14 cellular contexts compared by ENCODE assay signal in the genomic region with DNA sequence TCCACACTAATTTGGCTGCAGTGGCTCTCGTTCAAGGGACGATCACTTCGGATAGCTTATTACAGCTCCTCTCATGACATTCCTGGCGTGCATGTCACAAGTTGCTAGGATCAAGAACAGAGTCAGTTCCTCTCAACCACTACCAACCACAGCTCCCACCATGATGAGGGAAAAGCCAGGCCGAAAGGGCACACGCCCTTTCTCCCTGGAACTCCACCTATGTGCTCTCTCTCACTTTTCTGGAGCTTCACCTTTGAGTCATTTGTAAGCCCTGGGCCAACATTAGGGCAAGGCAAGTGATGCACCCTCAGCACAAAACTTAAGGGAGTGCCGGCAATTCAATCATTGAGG. TPM values are rescaled to one million over a fixed set of nuclear protein-coding genes. Genes with fewer than 3 reads are reported as not detected.
DNase-seq lines count a peak whose midpoint lies in the region; ATAC-seq and TF ChIP-seq lines count a peak whose summit lies in the region.
"Had no signal": no experiment of that assay in that cellular context is flagged by ENCODE, and none has a peak within 500 bp of the region (broad histone marks: within the 10 kb centered on the region; RNA-seq: fewer than 3 reads in every experiment).

No MANE protein-coding gene starts in this region.

- TF ChIP-seq CTCF in hepatocyte (IDR thresholded peaks at IDR 0.05; ENCODE audit: poor library complexity) = no peak

- peaks cover 8% of the 10 kb centered on the region for H3K4me1 Mint-ChIP-seq in activated naive CD4-positive, alpha-beta T cell treated with anti-CD3 and anti-CD28 coated beads for 36 hours (ENCODE audit: low read depth)
- peaks cover 12 to 16% of the 10 kb centered on the region in 2 donors for H3K4me1 Mint-ChIP-seq in immature natural killer cell
- peaks cover 28% of the 10 kb centered on the region for H3K4me1 Mint-ChIP-seq in stimulated activated effector memory CD8-positive, alpha-beta T cell treated with anti-CD3 and anti-CD28 coated beads, Interleukin-12 subunit alpha, Interleukin-12 subunit beta, amount 100 ng/mL, for 72 hours

- H3K27ac ChIP-seq in hepatocyte = no peak overlapping the region

- no peaks in the 10 kb centered on the region for H3K79me2 ChIP-seq in hepatocyte

- no peak overlapping the region for H2AFZ ChIP-seq in hepatocyte

- WGBS in hepatocyte (ENCODE audit: low lambda C conversion rate, missing lambda C conversion rate) = 84% methylated on average over 7 of the region's 7 CpGs

- intact Hi-C loops in activated naive CD4-positive, alpha-beta T cell treated with anti-CD3 and anti-CD28 coated beads for 36 hours (cut with micrococcal nuclease) = no loop called here

- no peaks in the 10 kb centered on the region for H4K20me1 ChIP-seq in hepatocyte (ENCODE audit: insufficient read depth, poor library complexity, severe bottlenecking)

- H3K4me2 ChIP-seq in hepatocyte = no peak overlapping the region

- H3K9me2 ChIP-seq in hepatocyte (replicated peaks; ENCODE audit: insufficient read depth) = no peaks in the 10 kb centered on the region

- H3K36me3 Mint-ChIP-seq in activated naive CD4-positive, alpha-beta T cell treated with anti-CD3 and anti-CD28 coated beads for 36 hours (ENCODE audit: low read depth) = no peaks in the 10 kb centered on the region
- no peaks in the 10 kb centered on the region for H3K36me3 Mint-ChIP-seq in immature natural killer cell
- H3K36me3 Mint-ChIP-seq in stimulated activated effector memory CD8-positive, alpha-beta T cell treated with anti-CD3 and anti-CD28 coated beads, Interleukin-12 subunit alpha, Interleukin-12 subunit beta, amount 100 ng/mL, for 72 hours = no peaks in the 10 kb centered on the region

- peak overlapping the region; percentile 1 for H3K4me3 Mint-ChIP-seq in activated naive CD4-positive, alpha-beta T cell treated with anti-CD3 and anti-CD28 coated beads for 36 hours
- H3K4me3 Mint-ChIP-seq in immature natural killer cell = peak overlapping the region in 3 of 5 donors; percentile 81 to 90 (median 84)
- H3K4me3 Mint-ChIP-seq in stimulated activated effector memory CD8-positive, alpha-beta T cell treated with anti-CD3 and anti-CD28 coated beads, Interleukin-12 subunit alpha, Interleukin-12 subunit beta, amount 100 ng/mL, for 72 hours = peak overlapping the region; percentile 70

- no peak for ATAC-seq in stimulated activated effector memory CD8-positive, alpha-beta T cell treated with anti-CD3 and anti-CD28 coated beads, Interleukin-12 subunit alpha, Interleukin-12 subunit beta, amount 100 ng/mL, for 72 hours
- ATAC-seq in GM21529 (IDR thresholded peaks at IDR 0.05; ENCODE audit: unreplicated experiment) = no peak
- ATAC-seq: heart right ventricle had no signal

- no peaks in the 10 kb centered on the region for H3K9me3 Mint-ChIP-seq in activated naive CD4-positive, alpha-beta T cell treated with anti-CD3 and anti-CD28 coated beads for 36 hours
- H3K9me3 Mint-ChIP-seq in immature natural killer cell = no peaks in the 10 kb centered on the region
- no peaks in the 10 kb centered on the region for H3K9me3 Mint-ChIP-seq in stimulated activated effector memory CD8-positive, alpha-beta T cell treated with anti-CD3 and anti-CD28 coated beads, Interleukin-12 subunit alpha, Interleukin-12 subunit beta, amount 100 ng/mL, for 72 hours

- no peaks in the 10 kb centered on the region for H3K27me3 ChIP-seq in hepatocyte
- H3K27me3 ChIP-seq: heart right ventricle had no signal

- in situ Hi-C loops in ACHN (cut with HindIII; ENCODE audit: low pct_ligation_motif_present, low pct_unique_long_range_greater_than_20kb, low sequenced_read_pairs) = no loop called here

- no peak overlapping the region for H3K4me3 ChIP-seq in hepatocyte
- H3K4me3 ChIP-seq: heart right ventricle had no signal

- no peaks in the 10 kb centered on the region for H3K36me3 ChIP-seq in hepatocyte (replicated peaks; ENCODE audit: insufficient read depth, low read depth)

- no peaks in the 10 kb centered on the region for H3K9me3 ChIP-seq in hepatocyte (ENCODE audit: low read depth)
- H3K9me3 ChIP-seq: heart right ventricle had no signal

- CTCF ChIA-PET in activated naive CD4-positive, alpha-beta T cell treated with anti-CD3 and anti-CD28 coated beads for 36 hours (lab: Charles Lee) = interaction anchor here (0.7 to 4.0 kb wide), 4 partner anchors 22 to 142 kb away, joined by 3 to 18 read pairs (median 4); no protein-coding TSS in a partner anchor

- peaks cover 4% of the 10 kb centered on the region for H3K4me1 ChIP-seq in hepatocyte (ENCODE audit: insufficient read depth)

- no peak for DNase-seq in activated naive CD4-positive, alpha-beta T cell treated with anti-CD3 and anti-CD28 coated beads for 36 hours
- DNase-seq in activated naive CD4-positive, alpha-beta T cell (lab: John Stamatoyannopoulos, UW) = no peak
- DNase-seq in M059J (ENCODE audit: low read depth) = peak; percentile 41
- no peak for DNase-seq in immature natural killer cell
- DNase-seq in stimulated activated effector memory CD8-positive, alpha-beta T cell treated with anti-CD3 and anti-CD28 coated beads, Interleukin-12 subunit alpha, Interleukin-12 subunit beta, amount 100 ng/mL, for 72 hours (ENCODE audit: low spot score in 2 of 2) = no peak
- DNase-seq in ACHN = no peak
- DNase-seq in hepatocyte (ENCODE audit: low spot score) = no peak
- DNase-seq: activated T-cell treated with anti-CD3 and anti-CD28 coated beads, Interleukin-2, amount 50 U/mL, for 48 hours; heart right ventricle; NCI-H1436; occipital lobe; SHP77 treated with DMSO at 0.1 percent for 48 hours; stimulated activated CD4-positive, alpha-beta T cell treated with anti-CD3 and anti-CD28 coated beads, Interleukin-15, amount 100 ng/mL, for 24 hours had no signal

- H3K27me3 Mint-ChIP-seq in activated naive CD4-positive, alpha-beta T cell treated with anti-CD3 and anti-CD28 coated beads for 36 hours (ENCODE audit: low read depth) = no peaks in the 10 kb centered on the region
- H3K27me3 Mint-ChIP-seq in immature natural killer cell (ENCODE audit: low read depth in 3 of 3) = peaks cover 0 to 10% (median 10%) of the 10 kb centered on the region in 3 donors

- no peak overlapping the region for H3K27ac Mint-ChIP-seq in activated naive CD4-positive, alpha-beta T cell treated with anti-CD3 and anti-CD28 coated beads for 36 hours
- peak overlapping the region; percentile 5 to 92 (median 62) for H3K27ac Mint-ChIP-seq in immature natural killer cell
- peak overlapping the region; percentile 52 for H3K27ac Mint-ChIP-seq in stimulated activated effector memory CD8-positive, alpha-beta T cell treated with anti-CD3 and anti-CD28 coated beads, Interleukin-12 subunit alpha, Interleukin-12 subunit beta, amount 100 ng/mL, for 72 hours

RNA-seq across cellular contexts. Expression of a gene that starts 1.6 kb away (rescaled TPM):
- 1 to 10 TPM; 2.5 to 2.9 TPM for total RNA-seq in activated naive CD4-positive, alpha-beta T cell treated with anti-CD3 and anti-CD28 coated beads for 36 hours
- 0.91 and 3.0 TPM in 2 replicates for total RNA-seq in M059J (2014; rRNA removed; shearing (Covaris generic))
- polyA plus RNA-seq in immature natural killer cell = 1 to 10 TPM; 1.6 to 6.5 (median 2.4) TPM
- total RNA-seq in hepatocyte = 0.44 and 1.9 TPM in 2 replicates
- 3.3 and 5.6 TPM in 2 replicates for polyA plus RNA-seq in hepatocyte

RNA-seq across cellular contexts. Expression of a gene that starts 2.2 kb away (rescaled TPM):
- not detected for total RNA-seq in activated naive CD4-positive, alpha-beta T cell treated with anti-CD3 and anti-CD28 coated beads for 36 hours
- 0.34 TPM in 1 of 2 replicates, not detected in the other for total RNA-seq in M059J (2014; rRNA removed; shearing (Covaris generic))
- polyA plus RNA-seq in immature natural killer cell (1 to 10 TPM in 2 of 3 donors, not detected in 1; 1.9 to 3.3 TPM), hepatocyte (2.6 and 4.5 TPM in 2 replicates)
- 0.40 and 1.8 TPM in 2 replicates for total RNA-seq in hepatocyte

Comparison
In these comparisons a context has a peak if more than half of its experiments do, and no peak if none do; other contexts are left out.
1. H3K4me3 Mint-ChIP-seq: peak in every context shown above with its lines; median percentile 84 in immature natural killer cell; 70 in stimulated activated effector memory CD8-positive, alpha-beta T cell treated with anti-CD3 and anti-CD28 coated beads, Interleukin-12 subunit alpha, Interleukin-12 subunit beta, amount 100 ng/mL, for 72 hours; 1 in activated naive CD4-positive, alpha-beta T cell treated with anti-CD3 and anti-CD28 coated beads for 36 hours.